22 cellular contexts compared by ENCODE assay signal in the genomic region with DNA sequence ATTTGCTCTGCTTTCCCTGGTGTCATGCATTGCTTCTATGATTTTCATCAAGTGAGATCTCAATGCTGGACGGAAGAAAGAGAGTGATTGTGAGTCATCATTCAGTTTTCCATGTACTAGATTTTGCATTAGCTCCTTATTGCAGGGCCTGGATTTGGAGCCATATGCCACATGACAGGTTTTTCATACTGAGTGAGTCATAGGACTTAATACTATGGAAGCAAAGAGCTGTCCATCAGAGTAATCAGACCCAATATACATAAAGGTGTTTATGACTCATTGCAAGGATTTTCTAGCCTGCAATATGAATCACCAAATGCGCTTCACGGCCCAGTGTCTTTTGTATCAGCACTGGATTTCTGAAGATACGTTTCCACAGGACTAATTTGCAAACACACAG. TPM values are rescaled to one million over a fixed set of nuclear protein-coding genes. Genes with fewer than 3 reads are reported as not detected.
A peak's percentile ranks its signal among the peaks of the same experiment; 100 is the strongest.
DNase-seq lines count a peak whose midpoint lies in the region; ATAC-seq, FAIRE-seq and TF ChIP-seq lines count a peak whose summit lies in the region.
"Had no signal": no experiment of that assay in that cellular context is flagged by ENCODE, and none has a peak within 500 bp of the region (broad histone marks: within the 10 kb centered on the region; RNA-seq: fewer than 3 reads in every experiment).

No MANE protein-coding gene starts in this region.

- WGBS in A549 (ENCODE audit: missing lambda C conversion rate) = 5% methylated on average over 4 of the region's 4 CpGs

- no peak overlapping the region for H3K4me2 ChIP-seq in A549

- POLR2A ChIA-PET in A549 (lab: Yijun Ruan, JAX) = no interaction called here
- POLR2A ChIA-PET in RWPE1 (lab: Yijun Ruan, JAX; ENCODE audit: low non-redundant PET) = no interaction called here

- H3K4me1 ChIP-seq in A549 (no peaks in the 10 kb centered on the region), HAP-1 (peaks cover 18% of the 10 kb centered on the region), foreskin keratinocyte (peaks cover 10% of the 10 kb centered on the region)
- H3K4me1 ChIP-seq: heart right ventricle, psoas muscle, vagina had no signal

- H3K27ac ChIP-seq in A549 = no peak overlapping the region
- no peak overlapping the region for H3K27ac ChIP-seq in RWPE1
- H3K27ac ChIP-seq in foreskin keratinocyte = no peak overlapping the region
- H3K27ac ChIP-seq: heart right ventricle, psoas muscle, vagina had no signal

- ATAC-seq in A549 = no peak
- ATAC-seq in foreskin keratinocyte = peak; percentile 96
- no peak for ATAC-seq in HG02642 (IDR thresholded peaks at IDR 0.05; ENCODE audit: poor library complexity, unreplicated experiment)
- no peak for ATAC-seq in HG03045 (IDR thresholded peaks at IDR 0.05; ENCODE audit: unreplicated experiment)
- ATAC-seq in GM18868 (IDR thresholded peaks at IDR 0.05; ENCODE audit: unreplicated experiment) = no peak
- ATAC-seq: heart right ventricle, psoas muscle, T-helper 17 cell had no signal

- no peak for TF ChIP-seq RAD21 in A549 (conservative IDR thresholded peaks at IDR 0.05 in 1 of 2, IDR thresholded peaks at IDR 0.05 in 1 of 2)

- H3K36me3 ChIP-seq in HAP-1 (replicated peaks) = no peaks in the 10 kb centered on the region
- H3K36me3 ChIP-seq: heart right ventricle, vagina had no signal

- H3K27me3 ChIP-seq in HAP-1 (ENCODE audit: low read depth) (no peaks in the 10 kb centered on the region), foreskin keratinocyte (no peaks in the 10 kb centered on the region)
- H3K27me3 ChIP-seq: vagina had no signal

- no peak overlapping the region for H3K4me3 ChIP-seq in A549
- H3K4me3 ChIP-seq in HAP-1 = no peak overlapping the region
- H3K4me3 ChIP-seq: heart right ventricle, psoas muscle, vagina had no signal

- no peak for TF ChIP-seq EP300 in A549 (IDR thresholded peaks at IDR 0.05)

- CTCF ChIA-PET in A549 (lab: Yijun Ruan, JAX) = interaction anchor here (1.0 to 1.2 kb wide), 3 partner anchors 14 to 57 kb away, joined by 3 to 7 read pairs (median 3); no protein-coding TSS in a partner anchor
- CTCF ChIA-PET in RWPE1 (lab: Yijun Ruan, JAX) = no interaction called here

- no peak for TF ChIP-seq CTCF in A549 (IDR thresholded peaks at IDR 0.05)
- TF ChIP-seq CTCF in RWPE1 (conservative IDR thresholded peaks at IDR 0.05; ENCODE audit: low read depth) = no peak
- TF ChIP-seq CTCF in foreskin keratinocyte (conservative IDR thresholded peaks at IDR 0.05) = no peak

- in situ Hi-C loops in HAP-1 (cut with MboI; ENCODE audit: low sequenced_read_pairs) = no loop called here

- FAIRE-seq in A549 (lab: Jason Lieb, UNC) = no peak

- H3K9me3 ChIP-seq in A549 = no peaks in the 10 kb centered on the region
- no peaks in the 10 kb centered on the region for H3K9me3 ChIP-seq in HAP-1
- H3K9me3 ChIP-seq: heart right ventricle, psoas muscle, vagina had no signal

- DNase-seq in A549 (ENCODE audit: low read depth in 1 of 2, low spot score in 1 of 2) = no peak
- DNase-seq in HAP-1 (ENCODE audit: low spot score in 2 of 2) = peak; percentile 13 to 31
- peak; percentile 83 for DNase-seq in RWPE1 (ENCODE audit: low spot score)
- DNase-seq in foreskin keratinocyte = peak; percentile 87 to 93
- DNase-seq in HCEC 1CT = no peak
- DNase-seq: activated B cell treated with CpG ODN at 0.5 μM for 24 hours; COR-L47; H7; heart right ventricle; islet precursor cell; NCI-H2107; NCI-H774; psoas muscle; stimulated activated CD4-positive, alpha-beta T cell treated with anti-CD3 and anti-CD28 coated beads, Interleukin-15, amount 100 ng/mL, for 24 hours; T-helper 17 cell had no signal

- no peak for TF ChIP-seq POLR2A in A549 (IDR thresholded peaks at IDR 0.05; ENCODE audit: low read length)

TF ChIP-seq in A549, 52 proteins besides CTCF, POLR2A, EP300 and RAD21:
- TF ChIP-seq CEBPB (IDR thresholded peaks at IDR 0.05) (no peak), FOSL2 (IDR thresholded peaks at IDR 0.05) (no peak), FOSL2 (CRISPR knock-in tag; IDR thresholded peaks at IDR 0.05) (peak; percentile 45; the same call in 1 of the 2 replicates)

RNA-seq across cellular contexts. Expression of a gene that starts 11.2 kb away (rescaled TPM):
- polyA plus RNA-seq in A549 (2011; rRNA removed) (not detected in 2 replicates), A549 (2017; fragmentation: RNase III; extraction: RNeasy Plus Mini Kit Qiagen cat#74134 plus additional on column Dnase treatment) (not detected in 3 replicates), foreskin keratinocyte (not detected in 2 replicates)
- not detected in 2 replicates for polyA plus RNA-seq in A549 (2012; cell fraction: cytosol; rRNA removed)
- not detected in 2 replicates for polyA plus RNA-seq in A549 (2012; cell fraction: nucleus; rRNA removed)
- polyA minus RNA-seq in A549 (2011; rRNA and poly(A)+ RNA removed) = not detected in 2 replicates
- not detected in 2 replicates for total RNA-seq in foreskin keratinocyte
- total RNA-seq: activated B cell treated with CpG ODN at 0.5 μM for 24 hours; activated CD8-positive, alpha-beta memory T cell treated with anti-CD3 and anti-CD28 coated beads for 36 hours; H7; heart right ventricle; psoas muscle; T-helper 17 cell; vagina had no signal
- polyA plus RNA-seq: esophagus, heart right ventricle, neural cell, psoas muscle had no signal

Comparison
In these comparisons a context has a peak if more than half of its experiments do, and no peak if none do; other contexts are left out.
1. DNase-seq: peak in HAP-1 (2 of 2), RWPE1 (single experiment) and foreskin keratinocyte (2 of 2); none in A549 (0 of 2) and HCEC 1CT (single experiment).